ENCODE assay signal across 2 cellular contexts in genomic region chr17:49015179-49015923, GRCh38.
TF ChIP-seq lines count a peak whose summit lies in the region.

No MANE protein-coding gene starts in this region.

TF ChIP-seq in A549, 52 proteins besides CTCF, POLR2A, EP300 and RAD21 (continued from another document):
- TF ChIP-seq PHF8 (IDR thresholded peaks at IDR 0.05; ENCODE audit: borderline replicate concordance, low read depth), result no peak
- TF ChIP-seq, protein P1, sequence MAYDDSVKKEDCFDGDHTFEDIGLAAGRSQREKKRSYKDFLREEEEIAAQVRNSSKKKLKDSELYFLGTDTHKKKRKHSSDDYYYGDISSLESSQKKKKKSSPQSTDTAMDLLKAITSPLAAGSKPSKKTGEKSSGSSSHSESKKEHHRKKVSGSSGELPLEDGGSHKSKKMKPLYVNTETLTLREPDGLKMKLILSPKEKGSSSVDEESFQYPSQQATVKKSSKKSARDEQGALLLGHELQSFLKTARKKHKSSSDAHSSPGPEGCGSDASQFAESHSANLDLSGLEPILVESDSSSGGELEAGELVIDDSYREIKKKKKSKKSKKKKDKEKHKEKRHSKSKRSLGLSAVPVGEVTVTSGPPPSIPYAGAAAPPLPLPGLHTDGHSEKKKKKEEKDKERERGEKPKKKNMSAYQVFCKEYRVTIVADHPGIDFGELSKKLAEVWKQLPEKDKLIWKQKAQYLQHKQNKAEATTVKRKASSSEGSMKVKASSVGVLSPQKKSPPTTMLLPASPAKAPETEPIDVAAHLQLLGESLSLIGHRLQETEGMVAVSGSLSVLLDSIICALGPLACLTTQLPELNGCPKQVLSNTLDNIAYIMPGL (CRISPR knock-in tag; IDR thresholded peaks at IDR 0.05; ENCODE audit: borderline replicate concordance), result no peak

TF ChIP-seq in HCT116, 20 proteins besides CTCF, POLR2A, EP300 and RAD21 (continued from another document):
- TF ChIP-seq, protein P2, sequence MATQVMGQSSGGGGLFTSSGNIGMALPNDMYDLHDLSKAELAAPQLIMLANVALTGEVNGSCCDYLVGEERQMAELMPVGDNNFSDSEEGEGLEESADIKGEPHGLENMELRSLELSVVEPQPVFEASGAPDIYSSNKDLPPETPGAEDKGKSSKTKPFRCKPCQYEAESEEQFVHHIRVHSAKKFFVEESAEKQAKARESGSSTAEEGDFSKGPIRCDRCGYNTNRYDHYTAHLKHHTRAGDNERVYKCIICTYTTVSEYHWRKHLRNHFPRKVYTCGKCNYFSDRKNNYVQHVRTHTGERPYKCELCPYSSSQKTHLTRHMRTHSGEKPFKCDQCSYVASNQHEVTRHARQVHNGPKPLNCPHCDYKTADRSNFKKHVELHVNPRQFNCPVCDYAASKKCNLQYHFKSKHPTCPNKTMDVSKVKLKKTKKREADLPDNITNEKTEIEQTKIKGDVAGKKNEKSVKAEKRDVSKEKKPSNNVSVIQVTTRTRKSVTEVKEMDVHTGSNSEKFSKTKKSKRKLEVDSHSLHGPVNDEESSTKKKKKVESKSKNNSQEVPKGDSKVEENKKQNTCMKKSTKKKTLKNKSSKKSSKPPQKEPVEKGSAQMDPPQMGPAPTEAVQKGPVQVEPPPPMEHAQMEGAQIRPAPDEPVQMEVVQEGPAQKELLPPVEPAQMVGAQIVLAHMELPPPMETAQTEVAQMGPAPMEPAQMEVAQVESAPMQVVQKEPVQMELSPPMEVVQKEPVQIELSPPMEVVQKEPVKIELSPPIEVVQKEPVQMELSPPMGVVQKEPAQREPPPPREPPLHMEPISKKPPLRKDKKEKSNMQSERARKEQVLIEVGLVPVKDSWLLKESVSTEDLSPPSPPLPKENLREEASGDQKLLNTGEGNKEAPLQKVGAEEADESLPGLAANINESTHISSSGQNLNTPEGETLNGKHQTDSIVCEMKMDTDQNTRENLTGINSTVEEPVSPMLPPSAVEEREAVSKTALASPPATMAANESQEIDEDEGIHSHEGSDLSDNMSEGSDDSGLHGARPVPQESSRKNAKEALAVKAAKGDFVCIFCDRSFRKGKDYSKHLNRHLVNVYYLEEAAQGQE (IDR thresholded peaks at IDR 0.05; ENCODE audit: low read depth), result no peak
- no peak for TF ChIP-seq SRF (IDR thresholded peaks at IDR 0.05; ENCODE audit: low read depth)
- TF ChIP-seq SIN3A (IDR thresholded peaks at IDR 0.05; ENCODE audit: low read depth), result no peak
- TF ChIP-seq, protein P3, sequence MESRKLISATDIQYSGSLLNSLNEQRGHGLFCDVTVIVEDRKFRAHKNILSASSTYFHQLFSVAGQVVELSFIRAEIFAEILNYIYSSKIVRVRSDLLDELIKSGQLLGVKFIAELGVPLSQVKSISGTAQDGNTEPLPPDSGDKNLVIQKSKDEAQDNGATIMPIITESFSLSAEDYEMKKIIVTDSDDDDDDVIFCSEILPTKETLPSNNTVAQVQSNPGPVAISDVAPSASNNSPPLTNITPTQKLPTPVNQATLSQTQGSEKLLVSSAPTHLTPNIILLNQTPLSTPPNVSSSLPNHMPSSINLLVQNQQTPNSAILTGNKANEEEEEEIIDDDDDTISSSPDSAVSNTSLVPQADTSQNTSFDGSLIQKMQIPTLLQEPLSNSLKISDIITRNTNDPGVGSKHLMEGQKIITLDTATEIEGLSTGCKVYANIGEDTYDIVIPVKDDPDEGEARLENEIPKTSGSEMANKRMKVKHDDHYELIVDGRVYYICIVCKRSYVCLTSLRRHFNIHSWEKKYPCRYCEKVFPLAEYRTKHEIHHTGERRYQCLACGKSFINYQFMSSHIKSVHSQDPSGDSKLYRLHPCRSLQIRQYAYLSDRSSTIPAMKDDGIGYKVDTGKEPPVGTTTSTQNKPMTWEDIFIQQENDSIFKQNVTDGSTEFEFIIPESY (IDR thresholded peaks at IDR 0.05; ENCODE audit: extremely low read depth, insufficient replicate concordance, low read length), result no peak
- no peak for TF ChIP-seq EGR1 (IDR thresholded peaks at IDR 0.05; ENCODE audit: low read depth)
- no peak for TF ChIP-seq SP1 (IDR thresholded peaks at IDR 0.05; ENCODE audit: low read depth)
- TF ChIP-seq POLR2AphosphoS5 (IDR thresholded peaks at IDR 0.05; ENCODE audit: low read depth, low read length), result no peak
- TF ChIP-seq EZH2 (IDR thresholded peaks at IDR 0.05), result no peak
